ENCODE assay signal across 3 cellular contexts in genomic region chr4:27035127-27035526, GRCh38.
DNase-seq lines count a peak whose midpoint lies in the region; ATAC-seq, FAIRE-seq and TF ChIP-seq lines count a peak whose summit lies in the region.
"Not testable (repeated sequence)": the region's sequence is repeated elsewhere in the genome, so short reads cannot be mapped to it uniquely, and the experiment has no call there.

No MANE protein-coding gene starts in this region.

- not testable (repeated sequence) for H3K4me1 Mint-ChIP-seq in WTC11

- not testable (repeated sequence) for H3K27ac ChIP-seq in A549; HEK293 (ENCODE audit: extremely low read depth, low read depth, low read length)

- TF ChIP-seq EP300 in A549 (IDR thresholded peaks at IDR 0.05), result not testable (repeated sequence)

- H3K27me3 Mint-ChIP-seq in WTC11 (ENCODE audit: low read depth), result not testable (repeated sequence)

- TF ChIP-seq POLR2A in A549 (IDR thresholded peaks at IDR 0.05; ENCODE audit: low read length), result not testable (repeated sequence)

- POLR2A ChIA-PET in A549 (lab: Yijun Ruan, JAX); HEK293 (lab: Yijun Ruan, JAX); WTC11 (lab: Charles Lee): not testable (repeated sequence)

- not testable (repeated sequence) for DNase-seq in A549 (ENCODE audit: low read depth in 1 of 2, low spot score in 1 of 2); WTC11 (ENCODE audit: low spot score)

- not testable (repeated sequence) for H3K4me3 Mint-ChIP-seq in WTC11

- H3K9me3 ChIP-seq in A549; HEK293 (ENCODE audit: control insufficient read depth, insufficient read depth, low read depth, low read length): not testable (repeated sequence)

- FAIRE-seq in A549 (lab: Jason Lieb, UNC), result not testable (repeated sequence)

- TF ChIP-seq RAD21 in A549 (conservative IDR thresholded peaks at IDR 0.05 in 1 of 2, IDR thresholded peaks at IDR 0.05 in 1 of 2), result not testable (repeated sequence)

- not testable (repeated sequence) for H3K4me2 ChIP-seq in A549

- H3K4me1 ChIP-seq in A549; HEK293 (ENCODE audit: control insufficient read depth, insufficient read depth, low read length): not testable (repeated sequence)

- not testable (repeated sequence) for H3K36me3 Mint-ChIP-seq in WTC11

- not testable (repeated sequence) for TF ChIP-seq CTCF in A549 (IDR thresholded peaks at IDR 0.05); HEK293 (tag by site-specific recombination; IDR thresholded peaks at IDR 0.05); WTC11 (IDR thresholded peaks at IDR 0.05)

- WGBS in A549 (ENCODE audit: missing lambda C conversion rate), result 10% methylated on average over 3 of the region's 3 CpGs

- not testable (repeated sequence) for ATAC-seq in A549, WTC11

- peaks cover 21% of the 10 kb centered on the region for H3K9me3 Mint-ChIP-seq in WTC11

- CTCF ChIA-PET in A549 (lab: Yijun Ruan, JAX), result interaction anchor here (2.2 kb wide), 1 partner anchor 13 kb away, joined by 8 read pairs; no protein-coding TSS in a partner anchor
- CTCF ChIA-PET in HEK293 (lab: Yijun Ruan, JAX); WTC11 (lab: Charles Lee): not testable (repeated sequence)

- not testable (repeated sequence) for H3K36me3 ChIP-seq in HEK293 (ENCODE audit: control insufficient read depth in 2 of 2, insufficient read depth in 1 of 2, low read length in 2 of 2)

- not testable (repeated sequence) for H3K4me3 ChIP-seq in A549; HEK293 (ENCODE audit: low read depth, low read length)

- not testable (repeated sequence) for H3K27ac Mint-ChIP-seq in WTC11

TF ChIP-seq in A549, 52 proteins besides CTCF, POLR2A, EP300 and RAD21:
- peak; percentile 16; the same call in 1 of the 2 replicates for TF ChIP-seq ZC3H11A (IDR thresholded peaks at IDR 0.05)

TF ChIP-seq in HEK293, 187 proteins besides CTCF, POLR2A, EP300 and RAD21 (continues in another document):
- peak; percentile 24; the same call in 1 of the 2 replicates for TF ChIP-seq ZNF654 (tag by site-specific recombination; IDR thresholded peaks at IDR 0.05; ENCODE audit: low read depth)
- TF ChIP-seq ZNF623 (tag by site-specific recombination; IDR thresholded peaks at IDR 0.05), result peak; percentile 67
- TF ChIP-seq, protein P1, sequence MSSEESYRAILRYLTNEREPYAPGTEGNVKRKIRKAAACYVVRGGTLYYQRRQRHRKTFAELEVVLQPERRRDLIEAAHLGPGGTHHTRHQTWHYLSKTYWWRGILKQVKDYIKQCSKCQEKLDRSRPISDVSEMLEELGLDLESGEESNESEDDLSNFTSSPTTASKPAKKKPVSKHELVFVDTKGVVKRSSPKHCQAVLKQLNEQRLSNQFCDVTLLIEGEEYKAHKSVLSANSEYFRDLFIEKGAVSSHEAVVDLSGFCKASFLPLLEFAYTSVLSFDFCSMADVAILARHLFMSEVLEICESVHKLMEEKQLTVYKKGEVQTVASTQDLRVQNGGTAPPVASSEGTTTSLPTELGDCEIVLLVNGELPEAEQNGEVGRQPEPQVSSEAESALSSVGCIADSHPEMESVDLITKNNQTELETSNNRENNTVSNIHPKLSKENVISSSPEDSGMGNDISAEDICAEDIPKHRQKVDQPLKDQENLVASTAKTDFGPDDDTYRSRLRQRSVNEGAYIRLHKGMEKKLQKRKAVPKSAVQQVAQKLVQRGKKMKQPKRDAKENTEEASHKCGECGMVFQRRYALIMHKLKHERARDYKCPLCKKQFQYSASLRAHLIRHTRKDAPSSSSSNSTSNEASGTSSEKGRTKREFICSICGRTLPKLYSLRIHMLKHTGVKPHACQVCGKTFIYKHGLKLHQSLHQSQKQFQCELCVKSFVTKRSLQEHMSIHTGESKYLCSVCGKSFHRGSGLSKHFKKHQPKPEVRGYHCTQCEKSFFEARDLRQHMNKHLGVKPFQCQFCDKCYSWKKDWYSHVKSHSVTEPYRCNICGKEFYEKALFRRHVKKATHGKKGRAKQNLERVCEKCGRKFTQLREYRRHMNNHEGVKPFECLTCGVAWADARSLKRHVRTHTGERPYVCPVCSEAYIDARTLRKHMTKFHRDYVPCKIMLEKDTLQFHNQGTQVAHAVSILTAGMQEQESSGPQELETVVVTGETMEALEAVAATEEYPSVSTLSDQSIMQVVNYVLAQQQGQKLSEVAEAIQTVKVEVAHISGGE (tag by site-specific recombination; conservative IDR thresholded peaks at IDR 0.05; ENCODE audit: low read depth), result peak; percentile 74
- 0 out of 2 replicates have a peak, but pooled peaks have one; percentile 42 for TF ChIP-seq ZNF560 (tag by site-specific recombination; IDR thresholded peaks at IDR 0.05; ENCODE audit: borderline replicate concordance)
- TF ChIP-seq ZNF426 (tag by site-specific recombination; IDR thresholded peaks at IDR 0.05), result peak; percentile 82

TF ChIP-seq in WTC11, 78 proteins besides CTCF, POLR2A, EP300 and RAD21:
- peak; percentile 29; the same call in 1 of the 2 replicates for TF ChIP-seq HMGA2 (CRISPR knock-in tag; IDR thresholded peaks at IDR 0.05)
TF ChIP-seq in WTC11: peak in this region for 1; not testable (repeated sequence) for 77.
